16 cellular contexts compared by ENCODE assay signal in the genomic region with DNA sequence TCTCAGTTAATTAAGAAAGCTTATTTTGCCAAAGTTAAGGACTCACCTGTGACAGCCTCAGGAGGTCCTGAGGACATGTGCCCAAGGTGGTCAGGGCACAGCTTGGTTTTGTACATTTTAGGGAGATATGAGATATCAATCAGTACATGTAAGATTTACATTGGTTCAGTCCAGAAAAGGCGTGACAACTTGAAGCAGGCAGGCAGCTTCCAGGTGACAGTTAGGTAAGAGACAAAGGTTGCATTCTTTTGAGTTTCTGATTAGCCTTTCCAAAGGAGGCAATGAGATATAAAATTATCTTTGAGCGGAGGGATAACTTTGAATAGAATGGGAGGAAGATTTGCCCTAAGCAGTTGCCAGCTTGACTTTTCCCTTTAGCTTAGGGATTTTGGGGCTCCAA. TPM values are rescaled to one million over a fixed set of nuclear protein-coding genes. Genes with fewer than 3 reads are reported as not detected.
DNase-seq lines count a peak whose midpoint lies in the region; ATAC-seq, FAIRE-seq and TF ChIP-seq lines count a peak whose summit lies in the region.
"Had no signal": no experiment of that assay in that cellular context is flagged by ENCODE, and none has a peak within 500 bp of the region (broad histone marks: within the 10 kb centered on the region; RNA-seq: fewer than 3 reads in every experiment).

No MANE protein-coding gene starts in this region.

- FAIRE-seq in GM18507 (lab: Jason Lieb, UNC), result peak; percentile 9
- FAIRE-seq: D721Med, GM12891, H54 had no signal

- intact Hi-C loops in left colon (cut with DNase I, micrococcal nuclease), result no loop called here
- intact Hi-C loops in mucosa of descending colon (cut with DNase I, micrococcal nuclease), result no loop called here
- intact Hi-C loops in lower lobe of right lung (cut with DNase I), result no loop called here

- H3K27ac ChIP-seq in 22Rv1 (peak overlapping the region; percentile 4; the same call in 1 of the 2 replicates), lower lobe of right lung (no peak overlapping the region), caudate nucleus (ENCODE audit: low read depth, low read length) (no peak overlapping the region)
- H3K27ac ChIP-seq: BLaER1 treated with 17β-estradiol and CSF1 and Interleukin-3, amounts not matched to agents 10 nM and 100 nM; HL-60 had no signal

- DNase-seq in GM18507 (ENCODE audit: extremely low spot score, insufficient read length, low read depth) (no peak), left colon (no peak), mucosa of descending colon (no peak), lower lobe of right lung (no peak), caudate nucleus (lab: John Stamatoyannopoulos, UW) (no peak)
- DNase-seq: CD8-positive, alpha-beta T cell; HCEC 1CT; IMR-90 had no signal

- H3K36me3 ChIP-seq in mucosa of descending colon (ENCODE audit: low read depth) (no peaks in the 10 kb centered on the region), lower lobe of right lung (no peaks in the 10 kb centered on the region)
- H3K36me3 ChIP-seq: BLaER1 treated with 17β-estradiol and CSF1 and Interleukin-3, amounts not matched to agents 10 nM and 100 nM had no signal

- peak; percentile 73 for ATAC-seq in left colon
- ATAC-seq in mucosa of descending colon, result peak; percentile 59
- ATAC-seq in lower lobe of right lung, result no peak
- ATAC-seq in GM18867 (IDR thresholded peaks at IDR 0.05; ENCODE audit: unreplicated experiment), result no peak
- ATAC-seq: CD8-positive, alpha-beta T cell; GM23338 had no signal

- H3K27me3 ChIP-seq in lower lobe of right lung (ENCODE audit: low read depth), result no peaks in the 10 kb centered on the region
- H3K27me3 ChIP-seq: BLaER1 treated with 17β-estradiol and CSF1 and Interleukin-3, amounts not matched to agents 10 nM and 100 nM had no signal

- TF ChIP-seq CTCF in 22Rv1 (IDR thresholded peaks at IDR 0.05) (no peak), mucosa of descending colon (IDR thresholded peaks at IDR 0.05) (no peak), lower lobe of right lung (IDR thresholded peaks at IDR 0.05) (no peak)

- no peaks in the 10 kb centered on the region for H3K4me1 ChIP-seq in mucosa of descending colon (ENCODE audit: low read depth)
- no peaks in the 10 kb centered on the region for H3K4me1 ChIP-seq in lower lobe of right lung
- H3K4me1 ChIP-seq: BLaER1 treated with 17β-estradiol and CSF1 and Interleukin-3, amounts not matched to agents 10 nM and 100 nM had no signal

- H3K4me3 ChIP-seq in mucosa of descending colon (no peak overlapping the region), lower lobe of right lung (no peak overlapping the region)
- H3K4me3 ChIP-seq: BLaER1 treated with 17β-estradiol and CSF1 and Interleukin-3, amounts not matched to agents 10 nM and 100 nM; GM23338 had no signal

- H3K9me3 ChIP-seq in mucosa of descending colon (no peaks in the 10 kb centered on the region), lower lobe of right lung (no peaks in the 10 kb centered on the region)

RNA-seq across cellular contexts. Expression of gene SLC1A1, which starts 47.8 kb away (rescaled TPM):
- total RNA-seq in left colon (10 to 100 TPM; 32.0 to 42.3 TPM), mucosa of descending colon (10 to 100 TPM; 16.8 to 44.8 (median 37.0) TPM), lower lobe of right lung (31.4 TPM)
- total RNA-seq: CD8-positive, alpha-beta T cell had no signal

Comparison
In these comparisons a context has a peak if more than half of its experiments do, and no peak if none do; other contexts are left out.
1. ATAC-seq: peak in left colon (single experiment) and mucosa of descending colon (single experiment); none in lower lobe of right lung (0 of 2) and GM18867 (single experiment).